22 cellular contexts compared by ENCODE assay signal in the genomic region with DNA sequence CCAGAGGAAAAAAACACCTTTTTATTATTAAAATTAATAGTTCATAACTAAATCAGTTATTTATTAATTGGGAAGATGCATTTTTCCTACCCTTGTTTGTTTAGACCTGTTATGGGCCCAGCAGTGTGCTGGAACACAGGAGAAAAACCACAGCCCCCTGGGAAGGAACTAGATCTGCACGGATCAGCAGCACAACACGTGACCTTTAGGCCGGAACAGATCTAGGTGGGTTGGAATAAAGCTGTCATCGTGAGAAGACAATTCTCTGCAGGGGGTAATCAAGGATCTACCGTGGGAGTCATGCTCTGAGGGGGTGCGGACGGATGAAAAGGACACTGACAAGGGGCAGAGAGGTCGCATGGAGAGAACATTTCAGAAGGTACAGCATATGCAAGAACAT.
"Had no signal": no experiment of that assay in that cellular context is flagged by ENCODE, and none has a peak within 500 bp of the region (broad histone marks: within the 10 kb centered on the region; RNA-seq: fewer than 3 reads in every experiment).

No MANE protein-coding gene starts in this region.

- H3K9me3 ChIP-seq: gastroesophageal sphincter, lower lobe of right lung, psoas muscle, thoracic aorta, transverse colon had no signal

- H3K4me3 Mint-ChIP-seq: immature natural killer cell; memory B cell; mesothelial cell of epicardium; natural killer cell; stimulated activated memory B cell treated with anti-CD40 and anti-IgM and Interleukin-4, amounts not matched to agents 10 μg/mL and 1 μg/mL and 100 μg/mL, for 72 hours; stimulated activated naive CD8-positive, alpha-beta T cell treated with anti-CD3 and anti-CD28 coated beads, Interleukin-15, Interleukin-2, amounts not matched to agents 100 ng/mL and 50 ng/mL, for 24 hours had no signal

- H3K27me3 ChIP-seq: gastroesophageal sphincter, spleen, transverse colon had no signal

- H3K36me3 ChIP-seq: gastroesophageal sphincter, left ventricle myocardium inferior, lower lobe of right lung, spleen, thoracic aorta, transverse colon had no signal

- H3K27ac ChIP-seq: coronary artery, gastroesophageal sphincter, left ventricle myocardium inferior, lower lobe of right lung, psoas muscle, spleen, thoracic aorta, transverse colon had no signal

- H3K27ac Mint-ChIP-seq: immature natural killer cell; memory B cell; natural killer cell; stimulated activated memory B cell treated with anti-CD40 and anti-IgM and Interleukin-4, amounts not matched to agents 10 μg/mL and 1 μg/mL and 100 μg/mL, for 72 hours; stimulated activated naive CD8-positive, alpha-beta T cell treated with anti-CD3 and anti-CD28 coated beads, Interleukin-15, Interleukin-2, amounts not matched to agents 100 ng/mL and 50 ng/mL, for 24 hours had no signal

- H3K4me1 Mint-ChIP-seq: memory B cell; stimulated activated memory B cell treated with anti-CD40 and anti-IgM and Interleukin-4, amounts not matched to agents 10 μg/mL and 1 μg/mL and 100 μg/mL, for 72 hours had no signal

- H3K27me3 Mint-ChIP-seq: stimulated activated memory B cell treated with anti-CD40 and anti-IgM and Interleukin-4, amounts not matched to agents 10 μg/mL and 1 μg/mL and 100 μg/mL, for 72 hours had no signal

- DNase-seq: effector CD8-positive, alpha-beta T cell; foreskin fibroblast; immature natural killer cell; left ventricle myocardium inferior; lower lobe of right lung; natural killer cell; psoas muscle; spleen; stimulated activated CD4-positive, alpha-beta T cell treated with anti-CD3 and anti-CD28 coated beads, Interleukin-15, amount 100 ng/mL, for 24 hours; stimulated activated CD4-positive, alpha-beta T cell treated with anti-CD3 and anti-CD28 coated beads, Interleukin-1b, Interleukin-23, amount 100 ng/mL, for 48 hours; stimulated activated CD4-positive, alpha-beta T cell treated with anti-CD3 and anti-CD28 coated beads, Interleukin-4, amount 100 ng/mL, for 24 hours; transverse colon had no signal

- ATAC-seq: gastroesophageal sphincter; lower lobe of right lung; natural killer cell; psoas muscle; sciatic nerve; stimulated activated memory B cell treated with anti-CD40 and anti-IgM and Interleukin-4, amounts not matched to agents 10 μg/mL and 1 μg/mL and 100 μg/mL, for 72 hours had no signal

- H3K4me1 ChIP-seq: lower lobe of right lung, psoas muscle had no signal

- FAIRE-seq: keratinocyte, urothelium cell line had no signal

- H3K4me3 ChIP-seq: coronary artery, gastroesophageal sphincter, left ventricle myocardium inferior, lower lobe of right lung, psoas muscle, spleen, thoracic aorta, transverse colon had no signal

- H3K9me3 Mint-ChIP-seq: memory B cell had no signal
